2 cellular contexts compared by ENCODE assay signal in genomic region chr19:10603873-10604459, GRCh38.
TF ChIP-seq lines count a peak whose summit lies in the region.

No MANE protein-coding gene starts in this region.

TF ChIP-seq in WTC11, 78 proteins besides CTCF, POLR2A, EP300 and RAD21:
- TF ChIP-seq ZNF671 (CRISPR knock-in tag; IDR thresholded peaks at IDR 0.05), result no peak
- no peak for TF ChIP-seq EMX1 (CRISPR knock-in tag; IDR thresholded peaks at IDR 0.05)
- TF ChIP-seq ESRRA (CRISPR knock-in tag; IDR thresholded peaks at IDR 0.05; ENCODE audit: borderline replicate concordance), result no peak
- TF ChIP-seq CBFB (CRISPR knock-in tag; IDR thresholded peaks at IDR 0.05; ENCODE audit: low read depth), result no peak
- no peak for TF ChIP-seq ZNF423 (CRISPR knock-in tag; IDR thresholded peaks at IDR 0.05)
- no peak for TF ChIP-seq ZNF425 (CRISPR knock-in tag; conservative IDR thresholded peaks at IDR 0.05)
- TF ChIP-seq KAT7 (CRISPR knock-in tag; IDR thresholded peaks at IDR 0.05; ENCODE audit: borderline replicate concordance), result no peak
- TF ChIP-seq IRF2 (CRISPR knock-in tag; IDR thresholded peaks at IDR 0.05; ENCODE audit: borderline replicate concordance, low read depth), result no peak
- no peak for TF ChIP-seq ELF4 (CRISPR knock-in tag; IDR thresholded peaks at IDR 0.05; ENCODE audit: low read depth)
- TF ChIP-seq MXD4 (CRISPR knock-in tag; IDR thresholded peaks at IDR 0.05; ENCODE audit: borderline replicate concordance), result no peak
- no peak for TF ChIP-seq E2F4 (CRISPR knock-in tag; IDR thresholded peaks at IDR 0.05; ENCODE audit: borderline replicate concordance, low read depth)
- no peak for TF ChIP-seq ETV6 (CRISPR knock-in tag; IDR thresholded peaks at IDR 0.05)
- TF ChIP-seq MLX (CRISPR knock-in tag; IDR thresholded peaks at IDR 0.05), result no peak
- no peak for TF ChIP-seq E2F1 (CRISPR knock-in tag; IDR thresholded peaks at IDR 0.05)
- TF ChIP-seq CREB1 (CRISPR knock-in tag; IDR thresholded peaks at IDR 0.05), result no peak
- TF ChIP-seq E2F5 (CRISPR knock-in tag; IDR thresholded peaks at IDR 0.05), result no peak
- no peak for TF ChIP-seq ZNF232 (CRISPR knock-in tag; IDR thresholded peaks at IDR 0.05)

TF ChIP-seq in H1, 55 proteins besides CTCF, POLR2A, EP300 and RAD21:
- TF ChIP-seq TEAD4 (IDR thresholded peaks at IDR 0.05; ENCODE audit: low read depth, low read length) (no peak), JUN (IDR thresholded peaks at IDR 0.05; ENCODE audit: low read depth, low read length) (no peak), TAF1 (IDR thresholded peaks at IDR 0.05; ENCODE audit: low read depth, low read length) (no peak), RNF2 (IDR thresholded peaks at IDR 0.05; ENCODE audit: borderline replicate concordance, low read depth, low read length, missing control alignments, poor library complexity, severe bottlenecking) (no peak), GTF2F1 (IDR thresholded peaks at IDR 0.05; ENCODE audit: borderline replicate concordance, low read depth, low read length) (no peak), GABPA (IDR thresholded peaks at IDR 0.05; ENCODE audit: borderline replicate concordance, insufficient read depth, low read length) (no peak), SIRT6 (IDR thresholded peaks at IDR 0.05; ENCODE audit: low read length) (no peak), RXRA (IDR thresholded peaks at IDR 0.05; ENCODE audit: insufficient read depth, low read depth, low read length) (no peak), SP1 (IDR thresholded peaks at IDR 0.05; ENCODE audit: low read depth, low read length) (no peak), CBX5 (IDR thresholded peaks at IDR 0.05; ENCODE audit: low read depth, low read length) (no peak), SIX5 (IDR thresholded peaks at IDR 0.05; ENCODE audit: low read depth, low read length) (no peak), ASH2L (IDR thresholded peaks at IDR 0.05; ENCODE audit: low read length) (no peak), USF2 (IDR thresholded peaks at IDR 0.05; ENCODE audit: low read length) (no peak), POLR2AphosphoS5 (IDR thresholded peaks at IDR 0.05; ENCODE audit: low read depth, low read length) (no peak), HDAC6 (IDR thresholded peaks at IDR 0.05; ENCODE audit: low read depth, low read length) (no peak)
TF ChIP-seq in H1: peak in this region for 0.
